13 cellular contexts compared by ENCODE assay signal in genomic region chr1:30513396-30514136, GRCh38.
"Had no signal": no experiment of that assay in that cellular context is flagged by ENCODE, and none has a peak within 500 bp of the region (broad histone marks: within the 10 kb centered on the region; RNA-seq: fewer than 3 reads in every experiment).

No MANE protein-coding gene starts in this region.

- H3K36me3 Mint-ChIP-seq: activated naive CD8-positive, alpha-beta T cell had no signal

- ATAC-seq: gastrocnemius medialis, lower lobe of right lung had no signal

- DNase-seq: activated gamma-delta T cell; activated T-cell treated with anti-CD3 and anti-CD28 coated beads, Interleukin-2, amount 50 U/mL, for 48 hours; effector CD4-positive, alpha-beta T cell; gastrocnemius medialis; kidney; lower lobe of right lung; midbrain; naive B cell; nucleus accumbens; SJCRH30; thyroid gland had no signal

- H3K27ac ChIP-seq: breast epithelium, gastrocnemius medialis, lower lobe of right lung, SJCRH30, thyroid gland had no signal

- H3K4me1 Mint-ChIP-seq: naive B cell had no signal

- H3K4me1 ChIP-seq: breast epithelium, gastrocnemius medialis, lower lobe of right lung, SJCRH30, thyroid gland had no signal

- H3K36me3 ChIP-seq: breast epithelium, gastrocnemius medialis, lower lobe of right lung, SJCRH30, thyroid gland had no signal

- H3K4me3 Mint-ChIP-seq: activated naive CD8-positive, alpha-beta T cell; naive B cell had no signal

- H3K4me3 ChIP-seq: breast epithelium, gastrocnemius medialis, lower lobe of right lung, SJCRH30, thyroid gland had no signal

- H3K9me3 ChIP-seq: breast epithelium, gastrocnemius medialis, lower lobe of right lung, SJCRH30, thyroid gland had no signal

- H3K27me3 ChIP-seq: breast epithelium, gastrocnemius medialis, SJCRH30, thyroid gland had no signal

- H3K27ac Mint-ChIP-seq: activated naive CD8-positive, alpha-beta T cell; naive B cell had no signal
